In the genomic region with DNA sequence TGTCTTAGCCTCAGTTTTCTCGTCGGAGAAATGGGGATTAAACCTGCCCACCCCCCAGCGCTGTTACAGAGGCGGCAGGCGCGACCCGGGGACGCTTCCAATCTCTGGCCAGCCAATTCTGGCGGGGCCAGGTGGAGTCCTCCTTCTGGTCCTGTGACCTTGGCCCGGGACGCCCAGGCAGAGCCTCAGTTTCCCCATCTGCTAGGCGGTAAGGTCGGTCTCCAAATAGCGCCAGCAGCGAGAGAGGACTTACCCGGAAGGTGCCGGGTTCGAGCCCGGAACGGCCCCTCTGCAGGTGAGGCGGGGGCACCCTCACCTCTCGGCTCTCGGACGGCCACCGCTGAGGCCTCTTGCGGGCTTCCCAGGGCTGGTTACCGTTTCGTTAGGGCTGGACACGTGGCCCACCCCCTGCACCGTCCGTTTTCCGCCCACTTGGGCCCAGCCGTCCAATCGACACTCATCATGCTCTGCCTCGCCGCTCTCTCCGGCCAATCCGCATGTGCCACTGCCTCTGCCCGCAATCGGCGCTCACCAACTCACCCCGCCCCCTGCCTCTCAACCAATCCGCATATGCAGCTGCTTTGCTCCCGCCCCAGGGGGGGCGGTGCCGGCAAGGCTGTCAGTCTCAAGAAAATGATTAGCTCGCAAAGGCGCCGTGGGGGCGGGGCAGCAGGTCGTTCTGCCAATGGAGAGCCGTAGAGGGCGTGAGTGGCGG, we compare ENCODE assay signal across 1 cellular context.
TF ChIP-seq lines count a peak whose summit lies in the region.

A gene with protein sequence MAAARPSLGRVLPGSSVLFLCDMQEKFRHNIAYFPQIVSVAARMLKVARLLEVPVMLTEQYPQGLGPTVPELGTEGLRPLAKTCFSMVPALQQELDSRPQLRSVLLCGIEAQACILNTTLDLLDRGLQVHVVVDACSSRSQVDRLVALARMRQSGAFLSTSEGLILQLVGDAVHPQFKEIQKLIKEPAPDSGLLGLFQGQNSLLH (minus strand): TSS at position 384 of the 715 bp plus-strand sequence. CDS start 5,156 bp downstream, outside the sequence.

TF ChIP-seq in HEK293, 187 proteins besides CTCF, POLR2A, EP300 and RAD21 (continued from another document):
- TF ChIP-seq, protein P1, sequence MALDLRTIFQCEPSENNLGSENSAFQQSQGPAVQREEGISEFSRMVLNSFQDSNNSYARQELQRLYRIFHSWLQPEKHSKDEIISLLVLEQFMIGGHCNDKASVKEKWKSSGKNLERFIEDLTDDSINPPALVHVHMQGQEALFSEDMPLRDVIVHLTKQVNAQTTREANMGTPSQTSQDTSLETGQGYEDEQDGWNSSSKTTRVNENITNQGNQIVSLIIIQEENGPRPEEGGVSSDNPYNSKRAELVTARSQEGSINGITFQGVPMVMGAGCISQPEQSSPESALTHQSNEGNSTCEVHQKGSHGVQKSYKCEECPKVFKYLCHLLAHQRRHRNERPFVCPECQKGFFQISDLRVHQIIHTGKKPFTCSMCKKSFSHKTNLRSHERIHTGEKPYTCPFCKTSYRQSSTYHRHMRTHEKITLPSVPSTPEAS (tag by site-specific recombination; IDR thresholded peaks at IDR 0.05) = 0 out of 2 replicates have a peak, but pooled peaks have one; percentile 16
- TF ChIP-seq, protein P2, sequence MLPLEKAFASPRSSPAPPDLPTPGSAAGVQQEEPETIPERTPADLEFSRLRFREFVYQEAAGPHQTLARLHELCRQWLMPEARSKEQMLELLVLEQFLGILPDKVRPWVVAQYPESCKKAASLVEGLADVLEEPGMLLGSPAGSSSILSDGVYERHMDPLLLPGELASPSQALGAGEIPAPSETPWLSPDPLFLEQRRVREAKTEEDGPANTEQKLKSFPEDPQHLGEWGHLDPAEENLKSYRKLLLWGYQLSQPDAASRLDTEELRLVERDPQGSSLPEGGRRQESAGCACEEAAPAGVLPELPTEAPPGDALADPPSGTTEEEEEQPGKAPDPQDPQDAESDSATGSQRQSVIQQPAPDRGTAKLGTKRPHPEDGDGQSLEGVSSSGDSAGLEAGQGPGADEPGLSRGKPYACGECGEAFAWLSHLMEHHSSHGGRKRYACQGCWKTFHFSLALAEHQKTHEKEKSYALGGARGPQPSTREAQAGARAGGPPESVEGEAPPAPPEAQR (tag by site-specific recombination; IDR thresholded peaks at IDR 0.05) = no peak
- no peak for TF ChIP-seq ZNF548 (tag by site-specific recombination; IDR thresholded peaks at IDR 0.05)
- TF ChIP-seq ZNF133 (tag by site-specific recombination; IDR thresholded peaks at IDR 0.05) = no peak
- peak; percentile 50; the same call in 1 of the 2 replicates for TF ChIP-seq ZBTB8A (tag by site-specific recombination; IDR thresholded peaks at IDR 0.05)
- peak; percentile 66; the same call in 1 of the 2 replicates for TF ChIP-seq ZNF2 (tag by site-specific recombination; IDR thresholded peaks at IDR 0.05)
- TF ChIP-seq ZNF558 (tag by site-specific recombination; IDR thresholded peaks at IDR 0.05) = no peak
- TF ChIP-seq ZXDB (tag by site-specific recombination; IDR thresholded peaks at IDR 0.05) = peak; percentile 69
- TF ChIP-seq, protein P3, sequence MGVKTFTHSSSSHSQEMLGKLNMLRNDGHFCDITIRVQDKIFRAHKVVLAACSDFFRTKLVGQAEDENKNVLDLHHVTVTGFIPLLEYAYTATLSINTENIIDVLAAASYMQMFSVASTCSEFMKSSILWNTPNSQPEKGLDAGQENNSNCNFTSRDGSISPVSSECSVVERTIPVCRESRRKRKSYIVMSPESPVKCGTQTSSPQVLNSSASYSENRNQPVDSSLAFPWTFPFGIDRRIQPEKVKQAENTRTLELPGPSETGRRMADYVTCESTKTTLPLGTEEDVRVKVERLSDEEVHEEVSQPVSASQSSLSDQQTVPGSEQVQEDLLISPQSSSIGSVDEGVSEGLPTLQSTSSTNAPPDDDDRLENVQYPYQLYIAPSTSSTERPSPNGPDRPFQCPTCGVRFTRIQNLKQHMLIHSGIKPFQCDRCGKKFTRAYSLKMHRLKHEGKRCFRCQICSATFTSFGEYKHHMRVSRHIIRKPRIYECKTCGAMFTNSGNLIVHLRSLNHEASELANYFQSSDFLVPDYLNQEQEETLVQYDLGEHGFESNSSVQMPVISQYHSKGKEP (tag by site-specific recombination; IDR thresholded peaks at IDR 0.05) = no peak
- TF ChIP-seq ZNF664 (tag by site-specific recombination; IDR thresholded peaks at IDR 0.05) = peak; percentile 27; the same call in 1 of the 2 replicates
- peak; percentile 72 for TF ChIP-seq KLF16 (tag by site-specific recombination; IDR thresholded peaks at IDR 0.05)
